ENCODE assay signal across 2 cellular contexts in the genomic region with DNA sequence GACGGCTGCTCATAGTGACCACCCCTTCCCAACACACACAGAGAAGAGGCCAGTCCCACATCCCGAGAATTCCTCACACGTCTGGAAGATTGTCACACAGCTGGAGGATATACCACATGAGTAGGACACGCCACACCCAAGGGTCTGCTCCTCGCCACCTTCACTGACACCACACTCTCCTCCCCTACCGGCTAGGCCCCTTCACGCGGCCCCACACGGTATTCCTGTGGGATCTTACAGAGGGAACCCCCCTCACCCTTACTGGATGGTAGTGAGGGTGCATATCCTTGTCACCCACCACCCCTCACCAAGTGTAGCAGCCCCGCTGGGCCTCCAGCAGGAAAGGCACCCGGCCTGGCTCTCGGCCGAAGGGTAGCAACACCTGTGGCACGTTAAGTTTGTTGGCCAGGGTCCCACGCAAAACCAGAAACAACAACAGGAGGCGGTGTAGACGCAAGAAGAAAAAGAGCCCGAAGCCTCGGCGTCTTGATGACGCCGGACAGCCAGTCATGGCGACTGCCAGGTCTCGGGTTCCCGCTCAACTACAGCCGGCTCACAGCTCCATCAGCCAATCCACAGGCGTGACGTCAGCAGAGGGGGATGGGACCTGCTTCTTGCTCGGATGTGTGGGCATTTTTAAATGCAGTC.
TF ChIP-seq lines count a peak whose summit lies in the region.

TSS of gene NUP210L (minus strand) at position 540 of the 648 bp plus-strand sequence.

TF ChIP-seq in SK-N-SH treated with all-trans-retinoic acid at 6 μM for 48 hours, 23 proteins besides CTCF, POLR2A, EP300 and RAD21 (continued from another document):
- no peak for TF ChIP-seq TSHZ2 (CRISPR knock-in tag; IDR thresholded peaks at IDR 0.05)
- TF ChIP-seq ESRRG (CRISPR knock-in tag; IDR thresholded peaks at IDR 0.05) = no peak
TF ChIP-seq in SK-N-SH treated with all-trans-retinoic acid at 6 μM for 48 hours: peak in this region for 0.

TF ChIP-seq in SK-N-SH, 30 proteins besides CTCF, POLR2A, EP300 and RAD21 (continued from another document):
- TF ChIP-seq ZBTB33 (IDR thresholded peaks at IDR 0.05; ENCODE audit: borderline replicate concordance, low read depth) = no peak
- no peak for TF ChIP-seq RXRA (IDR thresholded peaks at IDR 0.05; ENCODE audit: borderline replicate concordance, low read depth)
- no peak for TF ChIP-seq GABPA (IDR thresholded peaks at IDR 0.05; ENCODE audit: low read depth)
- TF ChIP-seq MEF2A (IDR thresholded peaks at IDR 0.05; ENCODE audit: borderline replicate concordance, low read depth) = no peak
- no peak for TF ChIP-seq CHD2 (IDR thresholded peaks at IDR 0.05; ENCODE audit: low read length, partially characterized antibody)
- TF ChIP-seq JUND (IDR thresholded peaks at IDR 0.05) = no peak
- TF ChIP-seq FOXJ3 (CRISPR knock-in tag; IDR thresholded peaks at IDR 0.05) = no peak
- TF ChIP-seq EZH2phosphoT487 (IDR thresholded peaks at IDR 0.05; ENCODE audit: borderline replicate concordance, low read depth) = no peak
- TF ChIP-seq MAX (IDR thresholded peaks at IDR 0.05; ENCODE audit: low read depth) = no peak
- TF ChIP-seq NFIC (IDR thresholded peaks at IDR 0.05; ENCODE audit: borderline replicate concordance) = no peak
- no peak for TF ChIP-seq POLR2AphosphoS5 (IDR thresholded peaks at IDR 0.05; ENCODE audit: low read depth, low read length)
TF ChIP-seq in SK-N-SH: peak in this region for 0.
